8 cellular contexts compared by ENCODE assay signal in genomic region chr16:67841816-67842508, GRCh38. TPM values are rescaled to one million over a fixed set of nuclear protein-coding genes. Genes with fewer than 3 reads are reported as not detected.
A peak's percentile ranks its signal among the peaks of the same experiment; 100 is the strongest.
DNase-seq lines count a peak whose midpoint lies in the region; FAIRE-seq and TF ChIP-seq lines count a peak whose summit lies in the region.

Gene THAP11, plus strand, starts transcription at chr16:67842320. Its CDS starts 235 bp downstream, at chr16:67842555.

- FAIRE-seq in frontal cortex (lab: Jason Lieb, UNC) = no peak

- H3K9me3 ChIP-seq in neutrophil = no peaks in the 10 kb centered on the region

- H3K36me3 ChIP-seq in GM06990 (ENCODE audit: control insufficient read depth, insufficient read depth, low read length) (no peaks in the 10 kb centered on the region), neutrophil (no peaks in the 10 kb centered on the region)

- H3K27me3 ChIP-seq in GM06990 (replicated peaks; ENCODE audit: control insufficient read depth, insufficient read depth, low read length) (no peaks in the 10 kb centered on the region), neutrophil (no peaks in the 10 kb centered on the region)

- H3K4me3 ChIP-seq in GM06990 (replicated peaks; ENCODE audit: low read depth, low read length) = peak within 1 kb of the TSS; percentile 94
- H3K4me3 ChIP-seq in HFF-Myc (replicated peaks; ENCODE audit: low read depth, low read length) = peak within 1 kb of the TSS; percentile 99
- H3K4me3 ChIP-seq in neutrophil (ENCODE audit: low read depth in 1 of 2, low read length in 1 of 2) = peak within 1 kb of the TSS; percentile 96

- peak within 1 kb of the TSS; percentile 92 for H3K27ac ChIP-seq in neutrophil

- TF ChIP-seq CTCF in GM06990 (IDR thresholded peaks at IDR 0.05; ENCODE audit: insufficient read depth, low read length, poor library complexity, severe bottlenecking) (peak; percentile 88), HFF-Myc (IDR thresholded peaks at IDR 0.05; ENCODE audit: low read depth, low read length, missing control alignments) (peak; percentile 74), neutrophil (IDR thresholded peaks at IDR 0.05) (peak; percentile 97), subcutaneous adipose tissue (IDR thresholded peaks at IDR 0.05; ENCODE audit: low read depth) (no peak)

- in situ Hi-C loops in SK-MEL-5 (cut with HindIII; ENCODE audit: low pct_unique_long_range_greater_than_20kb, low sequenced_read_pairs) = no loop called here

- peaks cover 33 to 47% of the 10 kb centered on the region in 2 experiments for H3K4me1 ChIP-seq in neutrophil (ENCODE audit: control insufficient read depth in 1 of 2, insufficient read depth in 1 of 2, low read depth in 1 of 2, low read length in 1 of 2)

- peak; percentile 93 for DNase-seq in GM06990 (ENCODE audit: extremely low read depth, insufficient read length)
- DNase-seq in HFF-Myc (ENCODE audit: extremely low read depth, low read depth) = peak; percentile 91
- peak; percentile 93 for DNase-seq in MV-4-11 (lab: John Stamatoyannopoulos, UW)
- peak; percentile 95 for DNase-seq in SK-MEL-5 (ENCODE audit: low read depth, low spot score)
- peak; percentile 95 for DNase-seq in activated naive CD4-positive, alpha-beta T cell treated with Interleukin-2 at 50 U/mL for 16 hours
- DNase-seq in frontal cortex (ENCODE audit: low spot score in 2 of 2) = peak; percentile 93 to 95

RNA-seq across cellular contexts. Expression of gene THAP11, which starts in this region (rescaled TPM):
- total RNA-seq in SK-MEL-5 (2014; rRNA removed; shearing (Covaris generic)) = 33.3 and 37.8 TPM in 2 replicates
- polyA plus RNA-seq in SK-MEL-5 (2015; cell fraction: cytosol; rRNA removed) = 36.6 and 46.2 TPM in 2 replicates
- 5.7 and 6.6 TPM in 2 replicates for polyA plus RNA-seq in SK-MEL-5 (2015; cell fraction: nucleus; rRNA removed)
- total RNA-seq in frontal cortex (26.5 TPM), subcutaneous adipose tissue (10 to 100 TPM; 21.2 to 36.9 (median 34.0) TPM)

Comparison
In these comparisons a context has a peak if more than half of its experiments do, and no peak if none do; other contexts are left out.
1. Peak in every context shown above with its lines: DNase-seq, H3K4me3 ChIP-seq and H3K27ac ChIP-seq.